ENCODE assay signal across 1 cellular context in genomic region chr3:171257251-171258179, GRCh38.
TF ChIP-seq lines count a peak whose summit lies in the region.

No MANE protein-coding gene starts in this region.

TF ChIP-seq in IMR-90, 13 proteins besides CTCF, POLR2A, EP300 and RAD21 (continued from another document):
- TF ChIP-seq SMC3 (IDR thresholded peaks at IDR 0.05; ENCODE audit: low read depth, low read length) (no peak), BHLHE40 (IDR thresholded peaks at IDR 0.05; ENCODE audit: low read depth, low read length) (no peak), FOS (IDR thresholded peaks at IDR 0.05; ENCODE audit: low read depth, low read length) (no peak), MXI1 (IDR thresholded peaks at IDR 0.05; ENCODE audit: borderline replicate concordance, low read depth, low read length) (no peak), MAFK (IDR thresholded peaks at IDR 0.05; ENCODE audit: low read depth, low read length) (no peak), CEBPB (IDR thresholded peaks at IDR 0.05; ENCODE audit: low read depth, low read length) (no peak), RCOR1 (IDR thresholded peaks at IDR 0.05; ENCODE audit: insufficient replicate concordance, low read length) (no peak), ELK1 (IDR thresholded peaks at IDR 0.05; ENCODE audit: borderline replicate concordance, low read depth, low read length) (no peak), CHD1 (IDR thresholded peaks at IDR 0.05; ENCODE audit: low read depth, low read length) (no peak)
